In genomic region chr4:55517526-55518229, GRCh38 we compare ENCODE assay signal across 16 cellular contexts.
DNase-seq lines count a peak whose midpoint lies in the region; ATAC-seq and TF ChIP-seq lines count a peak whose summit lies in the region.
"Had no signal": no experiment of that assay in that cellular context is flagged by ENCODE, and none has a peak within 500 bp of the region (broad histone marks: within the 10 kb centered on the region; RNA-seq: fewer than 3 reads in every experiment).

No MANE protein-coding gene starts in this region.

- TF ChIP-seq POLR2A in GM18505 (IDR thresholded peaks at IDR 0.05; ENCODE audit: borderline replicate concordance, extremely low read depth, insufficient read depth, insufficient read length), result no peak

- no peak for DNase-seq in T-helper 1 cell
- DNase-seq in NCI-H2227 treated with DMSO at 0.1 percent for 48 hours (lab: John Stamatoyannopoulos, UW), result no peak
- no peak for DNase-seq in iPS-NIHi11 (ENCODE audit: low spot score)
- DNase-seq: activated naive CD4-positive, alpha-beta T cell treated with anti-CD3 and anti-CD28 coated beads, Interleukin-2, amount 10 ng/mL, durations not matched to agents 7 days and 5 days; AML-193; DMS53; effector memory CD4-positive, alpha-beta T cell; HCEC 1CT; MM.1S; stimulated activated naive CD8-positive, alpha-beta T cell treated with anti-CD3 and anti-CD28 coated beads, Interleukin-15, amount 100 ng/mL, for 72 hours had no signal

- ATAC-seq in GM18505 (IDR thresholded peaks at IDR 0.05; ENCODE audit: unreplicated experiment) (peak; percentile 73), GM19452 (IDR thresholded peaks at IDR 0.05; ENCODE audit: unreplicated experiment) (peak; percentile 65), HG02840 (IDR thresholded peaks at IDR 0.05; ENCODE audit: low FRiP score, unreplicated experiment) (peak; percentile 68), HG03521 (IDR thresholded peaks at IDR 0.05; ENCODE audit: unreplicated experiment) (peak; percentile 64), GM21825 (IDR thresholded peaks at IDR 0.05; ENCODE audit: unreplicated experiment) (no peak)
- ATAC-seq: SK-N-SH treated with all-trans-retinoic acid at 6 μM for 48 hours; stimulated activated naive CD8-positive, alpha-beta T cell treated with anti-CD3 and anti-CD28 coated beads, Interleukin-15, amount 100 ng/mL, for 72 hours had no signal
